1 cellular context compared by ENCODE assay signal in genomic region chr10:101614957-101615759, GRCh38.
TF ChIP-seq lines count a peak whose summit lies in the region.

No MANE protein-coding gene starts in this region.

TF ChIP-seq in GM23338, 12 proteins besides CTCF, POLR2A, EP300 and RAD21 (continued from another document):
- no peak for TF ChIP-seq ZNF462 (CRISPR knock-in tag; IDR thresholded peaks at IDR 0.05)
- no peak for TF ChIP-seq REST (IDR thresholded peaks at IDR 0.05; ENCODE audit: unreplicated experiment)
- no peak for TF ChIP-seq CREB1 (CRISPR knock-in tag; IDR thresholded peaks at IDR 0.05; ENCODE audit: low read depth)
- no peak for TF ChIP-seq STAT1 (IDR thresholded peaks at IDR 0.05; ENCODE audit: unreplicated experiment)
- no peak for TF ChIP-seq ZNF331 (CRISPR knock-in tag; IDR thresholded peaks at IDR 0.05; ENCODE audit: low read depth)
- no peak for TF ChIP-seq EZH2phosphoT487 (IDR thresholded peaks at IDR 0.05; ENCODE audit: unreplicated experiment)
- no peak for TF ChIP-seq NANOG (IDR thresholded peaks at IDR 0.05; ENCODE audit: borderline replicate concordance)
- TF ChIP-seq ETS1 (IDR thresholded peaks at IDR 0.05) = no peak
- no peak for TF ChIP-seq JUNB (IDR thresholded peaks at IDR 0.05; ENCODE audit: unreplicated experiment)
- no peak for TF ChIP-seq EZH2 (IDR thresholded peaks at IDR 0.05; ENCODE audit: low read depth, unreplicated experiment)
- no peak for TF ChIP-seq ZNF114 (CRISPR knock-in tag; IDR thresholded peaks at IDR 0.05)
